14 cellular contexts compared by ENCODE assay signal in the genomic region with DNA sequence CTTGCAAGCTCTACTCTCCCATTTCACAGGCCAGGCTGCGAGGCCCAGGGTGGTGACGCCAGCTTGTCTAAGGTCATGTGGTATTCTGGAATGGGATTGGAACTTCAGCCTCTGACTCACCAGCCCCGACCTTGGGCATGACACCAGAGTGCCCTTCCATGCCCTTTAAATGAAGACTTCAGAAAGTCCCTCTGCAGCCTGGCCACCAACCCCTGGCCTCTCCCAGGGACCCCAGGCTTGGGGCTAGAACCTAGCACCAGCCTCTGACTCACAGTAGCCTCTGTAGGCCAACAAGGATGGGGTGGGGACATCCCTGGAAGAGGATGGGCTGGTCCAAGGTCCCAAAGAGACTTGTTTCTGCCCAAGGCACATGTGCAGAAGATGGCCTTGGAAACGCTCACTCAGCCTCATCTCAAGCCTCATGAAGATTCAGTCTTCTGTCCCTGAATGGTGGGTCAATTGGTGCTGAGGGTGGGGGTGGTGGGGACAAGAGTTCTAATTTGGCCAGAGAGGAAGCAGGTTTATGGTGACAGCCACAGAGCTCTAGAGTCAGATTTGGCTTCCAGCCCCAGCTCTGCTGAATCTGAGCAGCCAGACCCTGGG. TPM values are rescaled to one million over a fixed set of nuclear protein-coding genes. Genes with fewer than 3 reads are reported as not detected.
DNase-seq lines count a peak whose midpoint lies in the region; ATAC-seq and TF ChIP-seq lines count a peak whose summit lies in the region.
"Had no signal": no experiment of that assay in that cellular context is flagged by ENCODE, and none has a peak within 500 bp of the region (broad histone marks: within the 10 kb centered on the region; RNA-seq: fewer than 3 reads in every experiment).

No MANE protein-coding gene starts in this region.

- no peaks in the 10 kb centered on the region for H3K27me3 ChIP-seq in CD4-positive, CD25-positive, alpha-beta regulatory T cell (ENCODE audit: control insufficient read depth, insufficient read depth, low read length)

- no peak overlapping the region for H3K4me3 ChIP-seq in CD4-positive, CD25-positive, alpha-beta regulatory T cell (ENCODE audit: low read depth, low read length)
- H3K4me3 ChIP-seq in GM12865 (ENCODE audit: low read depth, low read length) = peak overlapping the region; percentile 67
- H3K4me3 ChIP-seq: lung, suprapubic skin had no signal

- peaks cover 0 to 2% (median 0%) of the 10 kb centered on the region in 7 donors for H3K9me3 Mint-ChIP-seq in CD4-positive, CD25-positive, alpha-beta regulatory T cell
- no peaks in the 10 kb centered on the region for H3K9me3 Mint-ChIP-seq in activated CD4-positive, alpha-beta memory T cell treated with anti-CD3 and anti-CD28 coated beads, Interleukin-2, amount 10 ng/mL, durations not matched to agents 7 days and 5 days
- no peaks in the 10 kb centered on the region for H3K9me3 Mint-ChIP-seq in immature natural killer cell

- H3K27ac ChIP-seq in CD4-positive, CD25-positive, alpha-beta regulatory T cell (ENCODE audit: insufficient read depth, low read length, poor library complexity, severe bottlenecking) = no peak overlapping the region
- H3K27ac ChIP-seq: suprapubic skin had no signal

- POLR2A ChIA-PET in activated CD4-positive, alpha-beta memory T cell treated with anti-CD3 and anti-CD28 coated beads, Interleukin-2, amount 10 ng/mL, durations not matched to agents 7 days and 5 days (lab: Charles Lee) = interaction anchor here (0.6 to 6.0 kb wide), 22 partner anchors 9 to 69 kb away, joined by 3 to 137 read pairs (median 6); a partner anchor contains a TSS

- CTCF ChIA-PET in activated CD4-positive, alpha-beta memory T cell treated with anti-CD3 and anti-CD28 coated beads, Interleukin-2, amount 10 ng/mL, durations not matched to agents 7 days and 5 days (lab: Charles Lee) = interaction anchor here (0.9 to 4.6 kb wide), 12 partner anchors 8 to 118 kb away, joined by 3 to 126 read pairs (median 3); a partner anchor contains a TSS

- no peak for ATAC-seq in CD4-positive, CD25-positive, alpha-beta regulatory T cell (ENCODE audit: low read depth in 2 of 2)
- ATAC-seq: sciatic nerve had no signal

- no peak for TF ChIP-seq CTCF in GM12865 (IDR thresholded peaks at IDR 0.05; ENCODE audit: insufficient read depth, low read depth, low read length, missing control alignments)

- H3K36me3 ChIP-seq in CD4-positive, CD25-positive, alpha-beta regulatory T cell (ENCODE audit: control insufficient read depth, insufficient read depth, low read length) = no peaks in the 10 kb centered on the region
- H3K36me3 ChIP-seq: esophagus squamous epithelium, suprapubic skin had no signal

- DNase-seq in CD4-positive, CD25-positive, alpha-beta regulatory T cell = no peak
- DNase-seq in GM12865 (ENCODE audit: low read depth) = no peak
- DNase-seq in activated CD4-positive, alpha-beta memory T cell treated with anti-CD3 and anti-CD28 coated beads, Interleukin-2, amount 10 ng/mL, durations not matched to agents 7 days and 5 days = no peak
- DNase-seq in immature natural killer cell = no peak
- DNase-seq in NAMALWA (ENCODE audit: low spot score) = no peak
- DNase-seq in NCI-H69 (lab: John Stamatoyannopoulos, UW) = no peak
- no peak for DNase-seq in NCI-H1694 (lab: John Stamatoyannopoulos, UW)
- DNase-seq: esophagus squamous epithelium, hypothalamus, MM.1S, SK-N-SH had no signal

- H3K9me3 ChIP-seq in CD4-positive, CD25-positive, alpha-beta regulatory T cell (ENCODE audit: control insufficient read depth in 2 of 2, low read length in 2 of 2) = no peaks in the 10 kb centered on the region
- H3K9me3 ChIP-seq: esophagus squamous epithelium, SK-N-SH, suprapubic skin had no signal

- peak overlapping the region in 1 of 4 donors; percentile 52 for H3K4me3 Mint-ChIP-seq in CD4-positive, CD25-positive, alpha-beta regulatory T cell
- H3K4me3 Mint-ChIP-seq in activated CD4-positive, alpha-beta memory T cell treated with anti-CD3 and anti-CD28 coated beads, Interleukin-2, amount 10 ng/mL, durations not matched to agents 7 days and 5 days = peak overlapping the region; percentile 46
- peak overlapping the region in 3 of 5 donors; percentile 24 to 79 (median 75) for H3K4me3 Mint-ChIP-seq in immature natural killer cell

- H3K4me1 ChIP-seq in CD4-positive, CD25-positive, alpha-beta regulatory T cell (ENCODE audit: control insufficient read depth, insufficient read depth, low read length, poor library complexity, severe bottlenecking) = peaks cover 26% of the 10 kb centered on the region

- H3K4me1 Mint-ChIP-seq in CD4-positive, CD25-positive, alpha-beta regulatory T cell = peaks cover 0 to 66% (median 14%) of the 10 kb centered on the region in 4 donors
- peaks cover 80% of the 10 kb centered on the region for H3K4me1 Mint-ChIP-seq in activated CD4-positive, alpha-beta memory T cell treated with anti-CD3 and anti-CD28 coated beads, Interleukin-2, amount 10 ng/mL, durations not matched to agents 7 days and 5 days
- H3K4me1 Mint-ChIP-seq in immature natural killer cell = peaks cover 47 to 51% of the 10 kb centered on the region in 2 donors

- peak overlapping the region in 2 of 3 donors; percentile 59 to 69 for H3K27ac Mint-ChIP-seq in CD4-positive, CD25-positive, alpha-beta regulatory T cell
- peak overlapping the region; percentile 94 for H3K27ac Mint-ChIP-seq in activated CD4-positive, alpha-beta memory T cell treated with anti-CD3 and anti-CD28 coated beads, Interleukin-2, amount 10 ng/mL, durations not matched to agents 7 days and 5 days
- H3K27ac Mint-ChIP-seq in immature natural killer cell = peak overlapping the region in 5 of 6 donors; percentile 59 to 93 (median 67)

- H3K27me3 Mint-ChIP-seq in CD4-positive, CD25-positive, alpha-beta regulatory T cell = peaks cover 4% of the 10 kb centered on the region
- no peaks in the 10 kb centered on the region for H3K27me3 Mint-ChIP-seq in activated CD4-positive, alpha-beta memory T cell treated with anti-CD3 and anti-CD28 coated beads, Interleukin-2, amount 10 ng/mL, durations not matched to agents 7 days and 5 days
- H3K27me3 Mint-ChIP-seq in immature natural killer cell (ENCODE audit: low read depth in 3 of 3) = peaks cover 15 to 35% (median 28%) of the 10 kb centered on the region in 3 donors

- no peaks in the 10 kb centered on the region for H3K36me3 Mint-ChIP-seq in CD4-positive, CD25-positive, alpha-beta regulatory T cell
- peaks cover 40% of the 10 kb centered on the region for H3K36me3 Mint-ChIP-seq in activated CD4-positive, alpha-beta memory T cell treated with anti-CD3 and anti-CD28 coated beads, Interleukin-2, amount 10 ng/mL, durations not matched to agents 7 days and 5 days (ENCODE audit: low read depth)
- H3K36me3 Mint-ChIP-seq in immature natural killer cell = peaks cover 0 to 3% (median 0%) of the 10 kb centered on the region in 3 donors

RNA-seq across cellular contexts. Expression of a gene that starts 36.1 kb away (rescaled TPM):
- total RNA-seq in CD4-positive, CD25-positive, alpha-beta regulatory T cell = 268 TPM
- polyA plus RNA-seq in CD4-positive, CD25-positive, alpha-beta regulatory T cell = 10 to 100 TPM; 12.0 to 23.3 (median 15.8) TPM
- 100 to 1,000 TPM; 177 to 183 TPM for total RNA-seq in activated CD4-positive, alpha-beta memory T cell treated with anti-CD3 and anti-CD28 coated beads, Interleukin-2, amount 10 ng/mL, durations not matched to agents 7 days and 5 days
- polyA plus RNA-seq in immature natural killer cell = 100 to 1,000 TPM in 1 of 3 donors, 10 to 100 TPM in 2; 83.7 to 132 (median 93.2) TPM
- polyA plus RNA-seq: SK-N-SH had no signal
